ENCODE assay signal across 16 cellular contexts in genomic region chr2:86039963-86040655, GRCh38.
A peak's percentile ranks its signal among the peaks of the same experiment; 100 is the strongest.
DNase-seq lines count a peak whose midpoint lies in the region; ATAC-seq and TF ChIP-seq lines count a peak whose summit lies in the region.
"Had no signal": no experiment of that assay in that cellular context is flagged by ENCODE, and none has a peak within 500 bp of the region (broad histone marks: within the 10 kb centered on the region; RNA-seq: fewer than 3 reads in every experiment).

No MANE protein-coding gene starts in this region.

- no peak for TF ChIP-seq EP300 in esophagus muscularis mucosa (IDR thresholded peaks at IDR 0.05)

- H3K4me3 Mint-ChIP-seq in T-helper 2 cell treated with Interferon-gamma antibody and Interleukin-4, amounts not matched to agents 5 μg/mL and 100 μg/mL, for 36 hours: no peak overlapping the region

- H3K9me3 Mint-ChIP-seq in T-helper 2 cell treated with Interferon-gamma antibody and Interleukin-4, amounts not matched to agents 5 μg/mL and 100 μg/mL, for 36 hours: no peaks in the 10 kb centered on the region

- peaks cover 3% of the 10 kb centered on the region; the same call in 1 of the 2 replicates for H3K79me2 ChIP-seq in MM.1S (ENCODE audit: low read length)

- no peaks in the 10 kb centered on the region for H3K27me3 ChIP-seq in MM.1S (replicated peaks; ENCODE audit: insufficient read depth, low read length)
- H3K27me3 ChIP-seq in esophagus muscularis mucosa: no peaks in the 10 kb centered on the region
- H3K27me3 ChIP-seq: adrenal gland, colonic mucosa, heart right ventricle had no signal

- TF ChIP-seq POLR2A in esophagus muscularis mucosa (IDR thresholded peaks at IDR 0.05; ENCODE audit: low read depth): no peak

- WGBS in esophagus muscularis mucosa: 93% methylated on average over 7 of the region's 12 CpGs

- H3K9me2 ChIP-seq in MM.1S (replicated peaks; ENCODE audit: insufficient read depth, low read length): no peaks in the 10 kb centered on the region

- no peak overlapping the region for H2AFZ ChIP-seq in MM.1S (ENCODE audit: low read length)

- no peak overlapping the region for H3K4me2 ChIP-seq in MM.1S (ENCODE audit: low read depth, low read length)

- H3K27ac ChIP-seq in MM.1S (ENCODE audit: low read length): peak overlapping the region; percentile 99; the same call in 1 of the 2 replicates
- peak overlapping the region; percentile 42 for H3K27ac ChIP-seq in cingulate gyrus (ENCODE audit: low read depth, low read length)
- no peak overlapping the region for H3K27ac ChIP-seq in esophagus muscularis mucosa (replicated peaks in 1 of 4)
- H3K27ac ChIP-seq: colonic mucosa had no signal

- H3K27me3 Mint-ChIP-seq in T-helper 2 cell treated with Interferon-gamma antibody and Interleukin-4, amounts not matched to agents 5 μg/mL and 100 μg/mL, for 36 hours (ENCODE audit: low read depth): no peaks in the 10 kb centered on the region

- H3K4me1 Mint-ChIP-seq in T-helper 2 cell treated with Interferon-gamma antibody and Interleukin-4, amounts not matched to agents 5 μg/mL and 100 μg/mL, for 36 hours (ENCODE audit: low read depth): peaks cover 60% of the 10 kb centered on the region

- no peaks in the 10 kb centered on the region for H3K9me3 ChIP-seq in MM.1S (replicated peaks; ENCODE audit: insufficient read depth, low read length)
- H3K9me3 ChIP-seq in esophagus muscularis mucosa: no peaks in the 10 kb centered on the region
- H3K9me3 ChIP-seq: adrenal gland, colonic mucosa, heart right ventricle had no signal

- DNase-seq in T-helper 2 cell treated with Interferon-gamma antibody and Interleukin-4, amounts not matched to agents 5 μg/mL and 100 μg/mL, for 36 hours (ENCODE audit: low spot score): no peak
- DNase-seq in T-helper 2 cell (no peak), MM.1S (no peak), sciatic nerve (ENCODE audit: low spot score) (peak; percentile 51), esophagus muscularis mucosa (ENCODE audit: extremely low spot score) (no peak), C1 segment of cervical spinal cord (lab: John Stamatoyannopoulos, UW) (no peak)
- DNase-seq: 8988T, colonic mucosa, GF-D8, heart right ventricle, kidney glomerular epithelial cell, NCI-H2029 treated with DMSO at 0.1 percent for 48 hours, T1000 had no signal

- TF ChIP-seq CTCF in MM.1S (IDR thresholded peaks at IDR 0.05; ENCODE audit: low read length) (no peak), esophagus muscularis mucosa (IDR thresholded peaks at IDR 0.05) (no peak)

- intact Hi-C loops in sciatic nerve (cut with DNase I): no loop called here
- intact Hi-C loops in esophagus muscularis mucosa (cut with DNase I): no loop called here

- H3K36me3 ChIP-seq in MM.1S (replicated peaks; ENCODE audit: insufficient read depth, low read length): peaks cover 6% of the 10 kb centered on the region; the same call in 1 of the 2 replicates
- peaks cover 40 to 72% (median 59%) of the 10 kb centered on the region in 4 donors for H3K36me3 ChIP-seq in esophagus muscularis mucosa
- H3K36me3 ChIP-seq: colonic mucosa had no signal

- peak overlapping the region; percentile 83 for H3K27ac Mint-ChIP-seq in T-helper 2 cell treated with Interferon-gamma antibody and Interleukin-4, amounts not matched to agents 5 μg/mL and 100 μg/mL, for 36 hours

- ATAC-seq in sciatic nerve: no peak
- ATAC-seq in GM21737 (IDR thresholded peaks at IDR 0.05; ENCODE audit: unreplicated experiment): no peak
- ATAC-seq: heart right ventricle had no signal

- H3K36me3 Mint-ChIP-seq in T-helper 2 cell treated with Interferon-gamma antibody and Interleukin-4, amounts not matched to agents 5 μg/mL and 100 μg/mL, for 36 hours (ENCODE audit: low read depth): peaks cover 53% of the 10 kb centered on the region

- no peak overlapping the region for H3K9ac ChIP-seq in MM.1S (ENCODE audit: low read length)

- no peaks in the 10 kb centered on the region for H4K20me1 ChIP-seq in MM.1S (ENCODE audit: insufficient read depth, low read length)

- H3K4me3 ChIP-seq in MM.1S (ENCODE audit: low read length) (no peak overlapping the region), esophagus muscularis mucosa (no peak overlapping the region)
- H3K4me3 ChIP-seq: adrenal gland, colonic mucosa, heart right ventricle had no signal

- peaks cover 41% of the 10 kb centered on the region for H3F3A ChIP-seq in MM.1S (ENCODE audit: insufficient read depth, low read length)

- peaks cover 47% of the 10 kb centered on the region for H3K4me1 ChIP-seq in MM.1S (ENCODE audit: low read length)
- H3K4me1 ChIP-seq in esophagus muscularis mucosa: peaks cover 38 to 46% (median 44%) of the 10 kb centered on the region in 4 donors

Comparison
In these comparisons a context has a peak if more than half of its experiments do, and no peak if none do; other contexts are left out.
1. H3K27ac ChIP-seq: peak in MM.1S (single experiment) and cingulate gyrus (single experiment); none in esophagus muscularis mucosa (0 of 4).